In the genomic region with DNA sequence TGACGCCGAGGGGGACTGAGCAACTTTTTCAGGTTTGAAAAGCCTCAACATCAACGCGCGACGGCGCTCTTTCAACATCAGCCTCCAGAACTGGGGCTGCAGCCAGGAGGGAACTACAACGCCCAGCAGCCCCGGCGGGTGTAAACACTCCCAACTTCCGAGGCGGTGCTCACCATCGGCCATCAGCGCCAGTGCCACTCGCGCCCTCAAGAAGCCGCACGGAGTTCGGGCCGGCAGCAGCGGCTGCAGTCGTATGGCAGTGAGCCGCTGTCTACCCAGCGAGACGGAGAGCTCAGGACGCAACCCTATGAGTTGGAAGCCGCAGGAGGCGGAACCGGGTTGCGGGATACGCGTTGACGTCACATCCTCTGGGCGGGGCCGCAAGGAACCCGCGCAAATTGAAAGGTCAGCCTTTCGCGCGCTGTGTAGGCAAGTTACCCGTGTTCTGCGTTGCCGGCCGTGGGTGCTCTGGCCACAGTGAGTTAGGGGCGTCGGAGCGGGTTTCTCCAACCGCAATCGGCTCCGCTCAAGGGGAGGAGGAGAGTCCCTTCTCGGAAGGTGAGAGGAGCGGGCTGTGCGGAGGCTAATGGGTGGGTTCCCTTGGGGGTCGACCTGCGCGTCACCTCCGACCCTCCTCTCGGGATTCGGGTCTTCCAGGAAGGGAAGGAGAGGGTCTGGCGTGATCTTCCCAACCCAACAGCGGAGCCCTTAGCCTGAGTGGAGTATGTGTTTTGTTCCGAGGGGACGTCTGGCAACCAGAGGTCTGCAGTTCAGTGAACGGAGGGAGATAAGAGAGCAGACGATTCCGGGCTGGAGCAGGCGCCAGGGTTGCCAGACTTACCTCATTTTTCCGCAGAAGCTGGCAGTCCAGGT, we compare ENCODE assay signal across 8 cellular contexts. TPM values are rescaled to one million over a fixed set of nuclear protein-coding genes. Genes with fewer than 3 reads are reported as not detected.
DNase-seq lines count a peak whose midpoint lies in the region; ATAC-seq and TF ChIP-seq lines count a peak whose summit lies in the region.

TSS of gene EXO1 (plus strand) at position 409 of the 873 bp plus-strand sequence. CDS start 2,222 bp downstream, outside the sequence.

- peak; percentile 70 for DNase-seq in AG09319 (ENCODE audit: extremely low read depth, low read depth)
- peak; percentile 97 for DNase-seq in NCI-H345 (lab: John Stamatoyannopoulos, UW)
- DNase-seq in activated B cell treated with CpG ODN at 0.5 μM for 24 hours: peak; percentile 91
- DNase-seq in caudate nucleus (lab: John Stamatoyannopoulos, UW): peak in 60 of 61 donors; percentile 70 to 98 (median 91)
- peak; percentile 94 for DNase-seq in iris pigment epithelial cell (ENCODE audit: low read depth)
- peak; percentile 82 for DNase-seq in stimulated activated CD4-positive, alpha-beta T cell treated with anti-CD3 and anti-CD28 coated beads, Interleukin-12 subunit alpha, Interleukin-12 subunit beta, amount 100 ng/mL, for 4 hours

- no peaks in the 10 kb centered on the region for H3K27me3 Mint-ChIP-seq in activated B cell treated with CpG ODN at 0.5 μM for 24 hours

- H3K4me1 Mint-ChIP-seq in activated B cell treated with CpG ODN at 0.5 μM for 24 hours: peaks cover 15% of the 10 kb centered on the region

- peak within 1 kb of the TSS; percentile 99 for H3K27ac Mint-ChIP-seq in activated B cell treated with CpG ODN at 0.5 μM for 24 hours

- CTCF ChIA-PET in activated B cell treated with CpG ODN at 0.5 μM for 24 hours (lab: Charles Lee): interaction anchor here (0.7 to 1.7 kb wide), 4 partner anchors 148 to 237 kb away, joined by 3 to 7 read pairs (median 4); partner anchors contain the start of gene MAP1LC3C

- peak; percentile 97 for ATAC-seq in GM18909 (IDR thresholded peaks at IDR 0.05; ENCODE audit: poor library complexity, unreplicated experiment)
- peak; percentile 97 for ATAC-seq in HG03175 (IDR thresholded peaks at IDR 0.05; ENCODE audit: unreplicated experiment)
- peak; percentile 98 for ATAC-seq in activated B cell treated with CpG ODN at 0.5 μM for 24 hours (ENCODE audit: low read depth)

- peak within 1 kb of the TSS; percentile 100 for H3K4me3 Mint-ChIP-seq in activated B cell treated with CpG ODN at 0.5 μM for 24 hours

- peak within 1 kb of the TSS; percentile 100 for H3K27ac ChIP-seq in caudate nucleus (ENCODE audit: low read depth, low read length)

- POLR2A ChIA-PET in activated B cell treated with CpG ODN at 0.5 μM for 24 hours (lab: Charles Lee): interaction anchor here (0.6 to 1.9 kb wide), 4 partner anchors 208 to 1626 kb away, joined by 3 to 8 read pairs (median 5); partner anchors contain the start of genes CHML, FH and OPN3

- H3K9me3 Mint-ChIP-seq in activated B cell treated with CpG ODN at 0.5 μM for 24 hours: no peaks in the 10 kb centered on the region

- peaks cover 2% of the 10 kb centered on the region for H3K36me3 Mint-ChIP-seq in activated B cell treated with CpG ODN at 0.5 μM for 24 hours (ENCODE audit: low read depth)

- intact Hi-C loops in activated B cell treated with CpG ODN at 0.5 μM for 24 hours (cut with micrococcal nuclease): loop anchor here (1.0 to 2.0 kb wide), 8 partner anchors 49 to 1407 kb away; partner anchors contain the start of genes CEP170, CHML, FH and OPN3

- peak; percentile 47 for TF ChIP-seq CTCF in AG09319 (IDR thresholded peaks at IDR 0.05; ENCODE audit: low read depth, low read length)
- no peak for TF ChIP-seq CTCF in activated B cell treated with CpG ODN at 0.5 μM for 24 hours (IDR thresholded peaks at IDR 0.05)

RNA-seq across cellular contexts. Expression of gene EXO1, which starts in this region (rescaled TPM):
- 2.3 TPM in 2 replicates for total RNA-seq in activated B cell treated with CpG ODN at 0.5 μM for 24 hours

Comparison
In these comparisons a context has a peak if more than half of its experiments do, and no peak if none do; other contexts are left out.
1. Peak in every context shown above with its lines: DNase-seq, ATAC-seq and H3K27ac ChIP-seq.